ENCODE assay signal across 8 cellular contexts in the genomic region with DNA sequence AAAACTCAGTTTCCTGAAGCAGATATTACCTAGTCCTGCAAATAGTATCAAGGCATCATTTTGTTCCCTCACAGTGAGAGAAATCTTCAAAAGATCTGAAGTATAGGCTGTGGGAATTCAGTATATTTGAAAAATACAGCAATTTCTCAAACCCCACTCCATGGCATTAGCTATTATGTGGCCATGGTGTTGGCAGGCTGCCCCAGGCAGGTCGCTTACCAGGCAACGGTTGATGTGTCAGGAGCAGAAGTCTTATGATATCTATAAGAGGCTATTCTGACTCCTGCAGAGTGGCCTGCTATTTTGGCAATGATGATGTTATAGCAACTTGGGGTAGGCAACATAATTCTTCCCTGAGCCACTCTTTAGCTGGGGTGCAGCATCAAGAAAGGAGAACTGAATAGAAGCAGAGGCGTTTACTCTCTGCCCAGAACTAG.
DNase-seq lines count a peak whose midpoint lies in the region; ATAC-seq and TF ChIP-seq lines count a peak whose summit lies in the region.

No MANE protein-coding gene starts in this region.

- ATAC-seq in HG02571 (IDR thresholded peaks at IDR 0.05; ENCODE audit: unreplicated experiment) (peak; percentile 30), gastroesophageal sphincter (peak; percentile 60)

- TF ChIP-seq CTCF in GM10266 (IDR thresholded peaks at IDR 0.05; ENCODE audit: control insufficient read depth, insufficient read depth, low read depth, missing control alignments) (no peak), gastroesophageal sphincter (IDR thresholded peaks at IDR 0.05) (no peak)

- DNase-seq in GM10266 (ENCODE audit: extremely low spot score) (peak; percentile 10), NCI-H226 (peak; percentile 38), substantia nigra (lab: John Stamatoyannopoulos, UW) (peak in 24 of 49 donors; percentile 5 to 51 (median 28)), occipital lobe (lab: John Stamatoyannopoulos, UW) (no peak), erythroblast (lab: John Stamatoyannopoulos, UW) (no peak)
- DNase-seq in stimulated activated CD4-positive, alpha-beta T cell treated with anti-CD3 and anti-CD28 coated beads, Interleukin-15, amount 100 ng/mL, for 24 hours = no peak

- no peak for TF ChIP-seq EP300 in gastroesophageal sphincter (IDR thresholded peaks at IDR 0.05)

- no peaks in the 10 kb centered on the region for H3K9me3 ChIP-seq in gastroesophageal sphincter

- H3K27ac ChIP-seq in gastroesophageal sphincter (peak overlapping the region; percentile 48 to 81 (median 64)), substantia nigra (ENCODE audit: low read depth, low read length, poor library complexity, severe bottlenecking) (peak overlapping the region; percentile 79)

- H3K4me3 ChIP-seq in gastroesophageal sphincter = no peak overlapping the region

- TF ChIP-seq POLR2A in gastroesophageal sphincter (IDR thresholded peaks at IDR 0.05) = no peak
- no peak for TF ChIP-seq POLR2A in erythroblast (IDR thresholded peaks at IDR 0.05; ENCODE audit: low read length)

- H3K36me3 ChIP-seq in gastroesophageal sphincter = peaks cover 0 to 15% of the 10 kb centered on the region in 2 donors

- peaks cover 5 to 49% (median 6%) of the 10 kb centered on the region in 3 donors for H3K4me1 ChIP-seq in gastroesophageal sphincter

- 66 to 70% methylated on average over 3 of the region's 3 CpGs for WGBS in gastroesophageal sphincter (ENCODE audit: low coverage in 1 of 2), 2 donors

- no peaks in the 10 kb centered on the region for H3K27me3 ChIP-seq in gastroesophageal sphincter

Comparison
In these comparisons a context has a peak if more than half of its experiments do, and no peak if none do; other contexts are left out.
1. DNase-seq: peak in GM10266 (single experiment) and NCI-H226 (single experiment); none in occipital lobe (single experiment), erythroblast (0 of 2) and stimulated activated CD4-positive, alpha-beta T cell treated with anti-CD3 and anti-CD28 coated beads, Interleukin-15, amount 100 ng/mL, for 24 hours (single experiment).